Comparison of ENCODE assay signal across 9 cellular contexts in the genomic region with DNA sequence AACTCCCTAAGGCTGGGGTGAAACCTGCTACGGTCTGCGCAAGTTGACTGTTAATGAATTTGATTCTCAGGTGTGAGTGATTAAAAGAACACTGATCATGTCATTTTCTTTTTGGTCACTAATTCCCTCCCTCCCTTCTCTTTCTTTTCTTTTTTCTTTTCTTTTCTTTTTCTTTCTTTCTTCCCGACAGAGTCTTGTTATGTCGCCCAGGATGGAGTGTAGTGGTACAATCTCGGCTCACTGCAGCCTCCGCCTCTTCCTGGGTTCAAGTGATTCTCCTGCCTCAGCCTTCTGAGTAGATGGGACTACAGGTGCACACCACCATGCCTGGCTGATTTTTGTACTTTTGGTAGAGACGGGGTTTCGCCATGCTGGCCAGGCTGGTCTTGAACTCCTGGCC. TPM values are rescaled to one million over a fixed set of nuclear protein-coding genes. Genes with fewer than 3 reads are reported as not detected.
A peak's percentile ranks its signal among the peaks of the same experiment; 100 is the strongest.
DNase-seq lines count a peak whose midpoint lies in the region; ATAC-seq and TF ChIP-seq lines count a peak whose summit lies in the region.
"Had no signal": no experiment of that assay in that cellular context is flagged by ENCODE, and none has a peak within 500 bp of the region (broad histone marks: within the 10 kb centered on the region; RNA-seq: fewer than 3 reads in every experiment).

No MANE protein-coding gene starts in this region.

- no peaks in the 10 kb centered on the region for H3K27me3 ChIP-seq in BJ (ENCODE audit: control insufficient read depth, insufficient read depth, low read length)
- no peaks in the 10 kb centered on the region for H3K27me3 ChIP-seq in colonic mucosa

- no peaks in the 10 kb centered on the region for H3K9me3 ChIP-seq in colonic mucosa

- no peaks in the 10 kb centered on the region for H3K36me3 Mint-ChIP-seq in nephron progenitor cell (ENCODE audit: low read depth)

- intact Hi-C loops in colonic mucosa (cut with DNase I), result no loop called here

- H3K4me1 ChIP-seq in colonic mucosa, result no peaks in the 10 kb centered on the region

- no peak overlapping the region for H3K4me3 Mint-ChIP-seq in nephron progenitor cell

- H3K4me3 ChIP-seq in BJ (ENCODE audit: low read depth, low read length) (peak overlapping the region; percentile 52), NB4 (ENCODE audit: low read depth, low read length) (peak overlapping the region; percentile 78), colonic mucosa (peak overlapping the region; percentile 23)

- TF ChIP-seq POLR2A in NB4 (IDR thresholded peaks at IDR 0.05; ENCODE audit: extremely low read depth, insufficient read length), result no peak

- in situ Hi-C loops in ACHN (cut with HindIII; ENCODE audit: low pct_ligation_motif_present, low pct_unique_long_range_greater_than_20kb, low sequenced_read_pairs), result no loop called here

- no peaks in the 10 kb centered on the region for H3K27me3 Mint-ChIP-seq in nephron progenitor cell (ENCODE audit: low read depth, poor library complexity)

- H3K27ac Mint-ChIP-seq in nephron progenitor cell, result peak overlapping the region; percentile 57

- TF ChIP-seq CTCF in BJ (IDR thresholded peaks at IDR 0.05; ENCODE audit: insufficient read depth, low read depth, low read length), result no peak
- no peak for TF ChIP-seq CTCF in NB4 (IDR thresholded peaks at IDR 0.05; ENCODE audit: low read depth, low read length)
- TF ChIP-seq CTCF in colonic mucosa (IDR thresholded peaks at IDR 0.05), result no peak
- no peak for TF ChIP-seq CTCF in nephron progenitor cell (IDR thresholded peaks at IDR 0.05)

- POLR2A ChIA-PET in BJ (lab: Charles Lee), result no interaction called here

- no peak for DNase-seq in BJ (ENCODE audit: low read depth)
- no peak for DNase-seq in NB4 (ENCODE audit: low read depth)
- no peak for DNase-seq in colonic mucosa
- DNase-seq in nephron progenitor cell, result no peak
- no peak for DNase-seq in NCI-H748 (lab: John Stamatoyannopoulos, UW; ENCODE audit: unreplicated experiment)
- no peak for DNase-seq in kidney tubule cell (ENCODE audit: low spot score)
- DNase-seq in ACHN, result no peak
- DNase-seq: nucleus accumbens had no signal

- ATAC-seq in HG03457 (IDR thresholded peaks at IDR 0.05; ENCODE audit: unreplicated experiment), result no peak

- peaks cover 2% of the 10 kb centered on the region for H3K36me3 ChIP-seq in BJ (ENCODE audit: control insufficient read depth, insufficient read depth, low read length)
- H3K36me3 ChIP-seq in colonic mucosa, result no peaks in the 10 kb centered on the region

- H3K9ac ChIP-seq in colonic mucosa (ENCODE audit: low read depth in 2 of 2, low read length in 2 of 2), result peak overlapping the region in 1 of 2 donors; percentile 62

- peaks cover 41% of the 10 kb centered on the region for H3K4me1 Mint-ChIP-seq in nephron progenitor cell

- H3K27ac ChIP-seq in colonic mucosa, result peak overlapping the region; percentile 32

- CTCF ChIA-PET in BJ (lab: Yijun Ruan, JAX), result no interaction called here

- no peaks in the 10 kb centered on the region for H3K9me3 Mint-ChIP-seq in nephron progenitor cell

RNA-seq across cellular contexts. Expression of a gene that starts 2.6 kb away (rescaled TPM):
- polyA plus RNA-seq in BJ (2011; rRNA removed), result 581 and 1,031 TPM in 2 replicates
- 193 and 221 TPM in 2 replicates for polyA minus RNA-seq in BJ (2011; rRNA and poly(A)+ RNA removed)
- 10 to 100 TPM; 19.7 to 58.2 TPM for total RNA-seq in colonic mucosa

Comparison
In these comparisons a context has a peak if more than half of its experiments do, and no peak if none do; other contexts are left out.
1. H3K4me3 ChIP-seq: peak in every context shown above with its lines; median percentile 78 in NB4; 52 in BJ; 23 in colonic mucosa.